ENCODE assay signal across 6 cellular contexts in the genomic region with DNA sequence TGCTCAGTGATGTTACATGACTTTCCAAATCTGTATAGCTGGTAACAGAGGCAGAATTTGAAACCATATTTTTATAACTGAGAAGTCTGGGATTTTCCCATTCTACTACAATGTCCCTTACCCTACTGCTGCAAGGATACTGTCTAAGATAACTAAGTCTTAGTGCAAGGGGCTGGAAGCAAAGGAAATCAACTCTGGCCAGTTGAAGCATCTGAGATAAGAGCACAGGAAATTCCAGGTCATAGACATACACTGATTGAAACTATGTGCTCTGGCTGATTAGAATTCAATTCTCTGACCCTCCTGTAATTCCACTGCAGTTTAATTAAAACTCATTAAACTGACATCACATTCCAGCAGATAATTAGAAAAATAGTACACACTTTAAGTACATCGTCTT.
"Had no signal": no experiment of that assay in that cellular context is flagged by ENCODE, and none has a peak within 500 bp of the region (broad histone marks: within the 10 kb centered on the region; RNA-seq: fewer than 3 reads in every experiment).

No MANE protein-coding gene starts in this region.

- DNase-seq: H9, HCEC 1CT, IMR-90 had no signal

- H2AFZ ChIP-seq: GM23338 had no signal

- H3K4me2 ChIP-seq: GM23338 had no signal

- H3K27ac ChIP-seq: HL-60 had no signal

- H3K4me3 ChIP-seq: GM23338, K562 had no signal
